8 cellular contexts compared by ENCODE assay signal in the genomic region with DNA sequence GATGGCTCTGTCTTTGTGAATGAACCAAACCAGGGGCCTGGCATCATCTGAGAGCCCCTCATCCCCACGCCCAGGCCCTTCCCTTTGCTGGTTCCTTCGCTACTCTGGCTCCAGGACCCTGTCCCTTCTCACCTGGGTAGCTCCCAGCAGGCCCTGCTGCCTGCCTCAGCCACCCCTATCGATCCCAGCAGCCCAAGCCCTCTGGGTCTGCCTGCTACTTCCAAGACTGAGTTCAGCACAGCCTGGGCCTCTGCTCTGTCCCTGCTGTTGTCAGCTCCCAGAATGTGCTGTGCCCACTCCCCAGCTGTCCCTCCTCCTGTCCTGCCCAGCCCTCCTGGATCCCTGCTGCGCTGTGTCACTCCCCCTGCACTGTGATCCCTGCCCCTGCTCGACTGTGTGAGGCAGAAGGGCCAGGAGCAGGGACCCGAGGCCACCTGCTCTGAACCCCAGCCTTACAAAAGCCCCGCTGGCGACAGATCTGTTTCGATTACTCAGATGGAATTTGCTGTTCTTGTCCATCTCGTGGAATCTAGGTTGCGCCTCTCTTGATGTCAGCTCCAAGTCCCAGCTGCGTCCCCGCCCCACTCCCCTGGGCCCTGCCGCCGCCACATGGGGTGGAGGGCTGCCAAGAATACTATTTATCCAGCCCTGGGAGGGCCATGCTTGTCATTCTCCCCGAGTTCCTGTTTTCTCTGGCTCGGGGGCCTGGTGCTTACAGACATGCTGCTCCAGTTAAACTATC. TPM values are rescaled to one million over a fixed set of nuclear protein-coding genes. Genes with fewer than 3 reads are reported as not detected.
DNase-seq lines count a peak whose midpoint lies in the region; ATAC-seq and TF ChIP-seq lines count a peak whose summit lies in the region.

No MANE protein-coding gene starts in this region.

- H3K9me3 ChIP-seq in tibial nerve (no peaks in the 10 kb centered on the region), MM.1S (replicated peaks; ENCODE audit: insufficient read depth, low read length) (no peaks in the 10 kb centered on the region)

- H2AFZ ChIP-seq in MM.1S (ENCODE audit: low read length), result no peak overlapping the region

- H3F3A ChIP-seq in MM.1S (ENCODE audit: insufficient read depth, low read length), result no peaks in the 10 kb centered on the region

- TF ChIP-seq EP300 in tibial nerve (IDR thresholded peaks at IDR 0.05), result peak; percentile 50 to 88

- H3K27ac ChIP-seq in tibial nerve, result peak overlapping the region; percentile 49 to 91 (median 77)
- H3K27ac ChIP-seq in MM.1S (ENCODE audit: low read length), result no peak overlapping the region

- TF ChIP-seq CTCF in tibial nerve (IDR thresholded peaks at IDR 0.05), result no peak
- no peak for TF ChIP-seq CTCF in MM.1S (IDR thresholded peaks at IDR 0.05; ENCODE audit: low read length)

- H3K4me3 ChIP-seq in tibial nerve (no peak overlapping the region), MM.1S (ENCODE audit: low read length) (no peak overlapping the region)

- H4K20me1 ChIP-seq in MM.1S (ENCODE audit: insufficient read depth, low read length), result no peaks in the 10 kb centered on the region

- H3K4me3 Mint-ChIP-seq in activated naive CD4-positive, alpha-beta T cell treated with anti-CD3 and anti-CD28 coated beads, Interleukin-2, amount 10 ng/mL, durations not matched to agents 7 days and 5 days, result no peak overlapping the region

- no peaks in the 10 kb centered on the region for H3K4me1 Mint-ChIP-seq in activated naive CD4-positive, alpha-beta T cell treated with anti-CD3 and anti-CD28 coated beads, Interleukin-2, amount 10 ng/mL, durations not matched to agents 7 days and 5 days

- H3K36me3 Mint-ChIP-seq in activated naive CD4-positive, alpha-beta T cell treated with anti-CD3 and anti-CD28 coated beads, Interleukin-2, amount 10 ng/mL, durations not matched to agents 7 days and 5 days, result peaks cover 27% of the 10 kb centered on the region

- H3K27me3 Mint-ChIP-seq in activated naive CD4-positive, alpha-beta T cell treated with anti-CD3 and anti-CD28 coated beads, Interleukin-2, amount 10 ng/mL, durations not matched to agents 7 days and 5 days, result no peaks in the 10 kb centered on the region

- no peak overlapping the region for H3K27ac Mint-ChIP-seq in activated naive CD4-positive, alpha-beta T cell treated with anti-CD3 and anti-CD28 coated beads, Interleukin-2, amount 10 ng/mL, durations not matched to agents 7 days and 5 days

- TF ChIP-seq POLR2A in tibial nerve (IDR thresholded peaks at IDR 0.05), result no peak

- H3K36me3 ChIP-seq in tibial nerve (peaks cover 0 to 60% (median 2%) of the 10 kb centered on the region in 3 donors), MM.1S (replicated peaks; ENCODE audit: insufficient read depth, low read length) (no peaks in the 10 kb centered on the region; the same call in 1 of the 2 replicates)

- H3K79me2 ChIP-seq in MM.1S (ENCODE audit: low read length), result no peaks in the 10 kb centered on the region

- H3K27me3 ChIP-seq in tibial nerve, result no peaks in the 10 kb centered on the region
- H3K27me3 ChIP-seq in MM.1S (replicated peaks; ENCODE audit: insufficient read depth, low read length), result no peaks in the 10 kb centered on the region

- 45 to 51% methylated on average over 17 of the region's 17 CpGs for WGBS in tibial nerve, 2 donors

- peak; percentile 46 for DNase-seq in NCI-H345 (lab: John Stamatoyannopoulos, UW)
- peak; percentile 93 to 98 for DNase-seq in dermis microvascular lymphatic vessel endothelial cell (ENCODE audit: low read depth in 2 of 2)
- peak; percentile 54 to 97 for DNase-seq in lung microvascular endothelial cell (ENCODE audit: low read depth in 2 of 2)
- peak; percentile 84 to 89 for DNase-seq in tibial nerve (ENCODE audit: low spot score in 2 of 2)
- no peak for DNase-seq in activated naive CD4-positive, alpha-beta T cell treated with anti-CD3 and anti-CD28 coated beads, Interleukin-2, amount 10 ng/mL, durations not matched to agents 7 days and 5 days
- DNase-seq in MM.1S, result no peak
- no peak for DNase-seq in activated CD4-positive, alpha-beta T cell treated with anti-CD3 and anti-CD28 coated beads for 4 hours

- H3K9me3 Mint-ChIP-seq in activated naive CD4-positive, alpha-beta T cell treated with anti-CD3 and anti-CD28 coated beads, Interleukin-2, amount 10 ng/mL, durations not matched to agents 7 days and 5 days, result no peaks in the 10 kb centered on the region

- ATAC-seq in GM21723 (IDR thresholded peaks at IDR 0.05; ENCODE audit: unreplicated experiment), result no peak

- no peak overlapping the region for H3K9ac ChIP-seq in MM.1S (ENCODE audit: low read length)

- H3K9me2 ChIP-seq in MM.1S (replicated peaks; ENCODE audit: insufficient read depth, low read length), result no peaks in the 10 kb centered on the region

- H3K4me1 ChIP-seq in tibial nerve, result peaks cover 0 to 22% (median 12%) of the 10 kb centered on the region in 4 donors
- no peaks in the 10 kb centered on the region for H3K4me1 ChIP-seq in MM.1S (ENCODE audit: low read length)

- no peak overlapping the region for H3K4me2 ChIP-seq in MM.1S (ENCODE audit: low read depth, low read length)

- CTCF ChIA-PET in activated naive CD4-positive, alpha-beta T cell treated with anti-CD3 and anti-CD28 coated beads, Interleukin-2, amount 10 ng/mL, durations not matched to agents 7 days and 5 days (lab: Charles Lee), result interaction anchor here (0.8 kb wide), 1 partner anchor 37 kb away, joined by 3 read pairs; no protein-coding TSS in a partner anchor

RNA-seq across cellular contexts. Expression of gene MRPL21, which starts 13.0 kb away (rescaled TPM):
- 45.4 and 75.1 TPM in 2 replicates for total RNA-seq in dermis microvascular lymphatic vessel endothelial cell
- 58.6 and 73.8 TPM in 2 replicates for total RNA-seq in lung microvascular endothelial cell
- total RNA-seq in tibial nerve, result 10 to 100 TPM; 35.9 to 78.0 (median 49.8) TPM

RNA-seq across cellular contexts. Expression of gene IGHMBP2, which starts 13.0 kb away (rescaled TPM):
- total RNA-seq in dermis microvascular lymphatic vessel endothelial cell (5.8 and 13.5 TPM in 2 replicates), lung microvascular endothelial cell (6.3 and 9.5 TPM in 2 replicates), tibial nerve (10 to 100 TPM; 12.9 to 29.4 (median 22.3) TPM)

RNA-seq across cellular contexts. Expression of gene CPT1A, which starts 48.9 kb away (rescaled TPM):
- total RNA-seq in dermis microvascular lymphatic vessel endothelial cell (68.3 and 127 TPM in 2 replicates), lung microvascular endothelial cell (71.5 and 115 TPM in 2 replicates), tibial nerve (10 to 100 TPM; 32.9 to 84.9 (median 49.2) TPM)

Comparison
In these comparisons a context has a peak if more than half of its experiments do, and no peak if none do; other contexts are left out.
1. DNase-seq: peak in NCI-H345 (single experiment), dermis microvascular lymphatic vessel endothelial cell (2 of 2), lung microvascular endothelial cell (2 of 2) and tibial nerve (2 of 2); none in activated naive CD4-positive, alpha-beta T cell treated with anti-CD3 and anti-CD28 coated beads, Interleukin-2, amount 10 ng/mL, durations not matched to agents 7 days and 5 days (single experiment), MM.1S (single experiment) and activated CD4-positive, alpha-beta T cell treated with anti-CD3 and anti-CD28 coated beads for 4 hours (0 of 2).